Comparison of ENCODE assay signal across 13 cellular contexts in genomic region chr5:72427488-72428437, GRCh38.
DNase-seq lines count a peak whose midpoint lies in the region; ATAC-seq and FAIRE-seq lines count a peak whose summit lies in the region.
"Had no signal": no experiment of that assay in that cellular context is flagged by ENCODE, and none has a peak within 500 bp of the region (broad histone marks: within the 10 kb centered on the region; RNA-seq: fewer than 3 reads in every experiment).

No MANE protein-coding gene starts in this region.

- CTCF ChIA-PET in activated CD4-positive, alpha-beta memory T cell treated with anti-CD3 and anti-CD28 coated beads, Interleukin-2, amount 10 ng/mL, durations not matched to agents 7 days and 5 days (lab: Charles Lee): no interaction called here

- H3K4me1 ChIP-seq in neuron (ENCODE audit: insufficient read depth, low read length): peaks cover 17% of the 10 kb centered on the region
- no peaks in the 10 kb centered on the region for H3K4me1 ChIP-seq in small intestine (ENCODE audit: control insufficient read depth in 2 of 2, insufficient read depth in 1 of 2, low read depth in 1 of 2, low read length in 1 of 2)
- H3K4me1 ChIP-seq: BLaER1 had no signal

- H2AFZ ChIP-seq in neuron (ENCODE audit: low read depth, low read length): peak overlapping the region; percentile 8

- no peak for ATAC-seq in HG03025 (IDR thresholded peaks at IDR 0.05; ENCODE audit: low FRiP score, unreplicated experiment)

- DNase-seq in DMS 273 treated with DMSO at 0.1 percent for 48 hours (lab: John Stamatoyannopoulos, UW) (peak; percentile 3), M059J (ENCODE audit: low read depth) (peak; percentile 57), fibroblast of peridontal ligament (ENCODE audit: extremely low read depth) (peak; percentile 54), small intestine (no peak)
- DNase-seq in activated effector memory CD4-positive, alpha-beta T cell treated with Interleukin-2 at 50 U/mL for 16 hours: no peak
- DNase-seq in activated CD4-positive, alpha-beta memory T cell treated with anti-CD3 and anti-CD28 coated beads, Interleukin-2, amount 10 ng/mL, durations not matched to agents 7 days and 5 days: no peak
- DNase-seq: KG1; stimulated activated CD4-positive, alpha-beta T cell treated with anti-CD3 and anti-CD28 coated beads, Interleukin-1b, Interleukin-23, amount 100 ng/mL, for 48 hours had no signal

- H3K4me1 Mint-ChIP-seq in activated CD4-positive, alpha-beta memory T cell treated with anti-CD3 and anti-CD28 coated beads, Interleukin-2, amount 10 ng/mL, durations not matched to agents 7 days and 5 days: no peaks in the 10 kb centered on the region

- no peak overlapping the region for H3K4me3 ChIP-seq in neuron (ENCODE audit: low read length)
- no peak overlapping the region for H3K4me3 ChIP-seq in small intestine (ENCODE audit: low read depth in 1 of 2, low read length in 2 of 2)
- H3K4me3 ChIP-seq: BLaER1 had no signal

- H3K36me3 ChIP-seq in neuron (ENCODE audit: insufficient read depth, low read length) (no peaks in the 10 kb centered on the region), small intestine (ENCODE audit: control insufficient read depth in 2 of 2, insufficient read depth in 2 of 2, low read length in 2 of 2) (no peaks in the 10 kb centered on the region)
- H3K36me3 ChIP-seq: BLaER1 had no signal

- no peak overlapping the region for H3K27ac ChIP-seq in small intestine (ENCODE audit: low read depth in 1 of 2, low read length in 1 of 2)
- H3K27ac ChIP-seq: BLaER1 had no signal

- H3K27me3 ChIP-seq in neuron (ENCODE audit: insufficient read depth, low read length): no peaks in the 10 kb centered on the region
- H3K27me3 ChIP-seq in small intestine (ENCODE audit: control insufficient read depth in 2 of 2, insufficient read depth in 2 of 2, low read length in 2 of 2): no peaks in the 10 kb centered on the region
- H3K27me3 ChIP-seq: BLaER1 had no signal

- POLR2A ChIA-PET in activated CD4-positive, alpha-beta memory T cell treated with anti-CD3 and anti-CD28 coated beads, Interleukin-2, amount 10 ng/mL, durations not matched to agents 7 days and 5 days (lab: Charles Lee): no interaction called here

- peaks cover 22% of the 10 kb centered on the region for H3K27me3 Mint-ChIP-seq in activated CD4-positive, alpha-beta memory T cell treated with anti-CD3 and anti-CD28 coated beads, Interleukin-2, amount 10 ng/mL, durations not matched to agents 7 days and 5 days

- WGBS in small intestine, 3 donors: 48 to 55% (median 54%) methylated on average over 6 of the region's 6 CpGs

- no peak overlapping the region for H3K27ac Mint-ChIP-seq in activated CD4-positive, alpha-beta memory T cell treated with anti-CD3 and anti-CD28 coated beads, Interleukin-2, amount 10 ng/mL, durations not matched to agents 7 days and 5 days

- no peak overlapping the region for H3K4me3 Mint-ChIP-seq in activated CD4-positive, alpha-beta memory T cell treated with anti-CD3 and anti-CD28 coated beads, Interleukin-2, amount 10 ng/mL, durations not matched to agents 7 days and 5 days

- H3K9me3 ChIP-seq in neuron (ENCODE audit: low read length) (no peaks in the 10 kb centered on the region), small intestine (ENCODE audit: control insufficient read depth, low read depth) (no peaks in the 10 kb centered on the region)
- H3K9me3 ChIP-seq: BLaER1 had no signal

- no peaks in the 10 kb centered on the region for H3K9me3 Mint-ChIP-seq in activated CD4-positive, alpha-beta memory T cell treated with anti-CD3 and anti-CD28 coated beads, Interleukin-2, amount 10 ng/mL, durations not matched to agents 7 days and 5 days

- no peak for FAIRE-seq in small intestine (lab: Jason Lieb, UNC)
- FAIRE-seq: islet of Langerhans, urothelium cell line had no signal

- H3K36me3 Mint-ChIP-seq in activated CD4-positive, alpha-beta memory T cell treated with anti-CD3 and anti-CD28 coated beads, Interleukin-2, amount 10 ng/mL, durations not matched to agents 7 days and 5 days (ENCODE audit: low read depth): no peaks in the 10 kb centered on the region

Comparison
In these comparisons a context has a peak if more than half of its experiments do, and no peak if none do; other contexts are left out.
1. DNase-seq: peak in DMS 273 treated with DMSO at 0.1 percent for 48 hours (single experiment), M059J (single experiment) and fibroblast of peridontal ligament (single experiment); none in small intestine (single experiment), activated effector memory CD4-positive, alpha-beta T cell treated with Interleukin-2 at 50 U/mL for 16 hours (single experiment) and activated CD4-positive, alpha-beta memory T cell treated with anti-CD3 and anti-CD28 coated beads, Interleukin-2, amount 10 ng/mL, durations not matched to agents 7 days and 5 days (single experiment).